15 cellular contexts compared by ENCODE assay signal in genomic region chr7:6307762-6308161, GRCh38. TPM values are rescaled to one million over a fixed set of nuclear protein-coding genes. Genes with fewer than 3 reads are reported as not detected.
DNase-seq lines count a peak whose midpoint lies in the region; ATAC-seq, FAIRE-seq and TF ChIP-seq lines count a peak whose summit lies in the region.
"Had no signal": no experiment of that assay in that cellular context is flagged by ENCODE, and none has a peak within 500 bp of the region (broad histone marks: within the 10 kb centered on the region; RNA-seq: fewer than 3 reads in every experiment).

No MANE protein-coding gene starts in this region.

- CTCF ChIA-PET in HCT116 (lab: Charles Lee): interaction anchor here (1.0 kb wide), 1 partner anchor 172 kb away, joined by 3 read pairs; no protein-coding TSS in a partner anchor

- dilution Hi-C loops in keratinocyte (cut with MboI; ENCODE audit: extremely low pct_ligation_motif_present, low sequenced_read_pairs): no loop called here

- FAIRE-seq in keratinocyte (lab: Jason Lieb, UNC): peak; percentile 29
- FAIRE-seq: endometrium had no signal

- TF ChIP-seq CTCF in HCT116 (IDR thresholded peaks at IDR 0.05 in 2 of 3, conservative IDR thresholded peaks at IDR 0.05 in 1 of 3; ENCODE audit: borderline replicate concordance in 1 of 3, insufficient read depth in 1 of 3, low read depth in 2 of 3, low read length in 2 of 3): no peak
- TF ChIP-seq CTCF in RWPE2 (IDR thresholded peaks at IDR 0.05; ENCODE audit: poor library complexity, severe bottlenecking): no peak
- no peak for TF ChIP-seq CTCF in keratinocyte (optimal IDR thresholded peaks at IDR 0.05 in 1 of 3, IDR thresholded peaks at IDR 0.05 in 1 of 3, conservative IDR thresholded peaks at IDR 0.05 in 1 of 3; ENCODE audit: extremely low read depth in 1 of 3, insufficient read depth in 2 of 3, low read length in 3 of 3)

- H3K27me3 ChIP-seq in HCT116 (ENCODE audit: insufficient read depth, low read length) (no peaks in the 10 kb centered on the region), RWPE2 (ENCODE audit: insufficient read depth, poor library complexity, severe bottlenecking) (no peaks in the 10 kb centered on the region), keratinocyte (ENCODE audit: control insufficient read depth, extremely low read depth, insufficient read depth, low read length) (no peaks in the 10 kb centered on the region), skeletal muscle satellite cell (ENCODE audit: control insufficient read depth, insufficient read depth, low read length) (no peaks in the 10 kb centered on the region)
- H3K27me3 ChIP-seq: gastrocnemius medialis, Peyer's patch, transverse colon had no signal

- no peaks in the 10 kb centered on the region for H3K9me2 ChIP-seq in HCT116 (ENCODE audit: insufficient read depth)

- H3K9ac ChIP-seq in HCT116 (ENCODE audit: low read length) (no peak overlapping the region), keratinocyte (ENCODE audit: control insufficient read depth, extremely low read depth, insufficient read depth, low read length) (no peak overlapping the region), skeletal muscle satellite cell (ENCODE audit: low read depth, low read length) (peak overlapping the region; percentile 44)

- H3K4me2 ChIP-seq in HCT116 (ENCODE audit: low read length) (peak overlapping the region; percentile 41), keratinocyte (ENCODE audit: control insufficient read depth, extremely low read depth, insufficient read depth, low read depth, low read length) (no peak overlapping the region), skeletal muscle satellite cell (ENCODE audit: low read length) (no peak overlapping the region)

- DNase-seq in HCT116 (ENCODE audit: low read depth, low spot score) (no peak), RWPE2 (ENCODE audit: low spot score) (no peak), keratinocyte (ENCODE audit: low read depth, low spot score) (no peak), occipital lobe (lab: John Stamatoyannopoulos, UW) (no peak)
- no peak for DNase-seq in central memory CD4-positive, alpha-beta T cell
- DNase-seq: activated CD4-positive, alpha-beta T cell treated with anti-CD3 and anti-CD28 coated beads for 36 hours; CD4-positive, CD25-positive, alpha-beta regulatory T cell; gastrocnemius medialis; NCI-H1105 treated with DMSO at 0.1 percent for 48 hours; T-helper 2 cell; transverse colon had no signal

- RAD21 ChIA-PET in HCT116 (lab: Charles Lee; ENCODE audit: low non-redundant PET in 1 of 2, low total read pairs in 2 of 2, uncharacterized antibody in 2 of 2, unreplicated experiment in 2 of 2): no interaction called here

- ATAC-seq in HCT116 (no peak; the same call in 1 of the 2 replicates), RWPE2 (ENCODE audit: low read depth) (no peak), GM21367 (IDR thresholded peaks at IDR 0.05; ENCODE audit: unreplicated experiment) (no peak)
- ATAC-seq: activated CD4-positive, alpha-beta T cell treated with anti-CD3 and anti-CD28 coated beads for 36 hours; gastrocnemius medialis had no signal

- POLR2A ChIA-PET in HCT116 (lab: Charles Lee): interaction anchor here (0.6 kb wide), 1 partner anchor 21 kb away, joined by 3 read pairs; no protein-coding TSS in a partner anchor

- H4K20me1 ChIP-seq in HCT116 (ENCODE audit: insufficient read depth): no peaks in the 10 kb centered on the region
- H4K20me1 ChIP-seq in keratinocyte (ENCODE audit: control insufficient read depth, extremely low read depth, insufficient read depth, low read length): no peaks in the 10 kb centered on the region

- no peak overlapping the region for H3K27ac ChIP-seq in HCT116 (ENCODE audit: low read depth, low read length)
- H3K27ac ChIP-seq in RWPE2 (ENCODE audit: poor library complexity, severe bottlenecking): peak overlapping the region; percentile 62
- H3K27ac ChIP-seq in keratinocyte (ENCODE audit: control insufficient read depth, insufficient read depth, low read length): no peak overlapping the region
- H3K27ac ChIP-seq: gastrocnemius medialis, transverse colon had no signal

- H3K9me1 ChIP-seq in keratinocyte (ENCODE audit: control insufficient read depth, extremely low read depth, insufficient read depth, low read length): no peaks in the 10 kb centered on the region

- intact Hi-C loops in HCT116 (cut with micrococcal nuclease): no loop called here

- no TSS peak for BruUV-seq in HCT116 (replicated peaks; lab: Mats Ljungman, UMichigan)

- H3K79me2 ChIP-seq in HCT116 (ENCODE audit: insufficient read depth, low read length) (no peaks in the 10 kb centered on the region), keratinocyte (ENCODE audit: control insufficient read depth, insufficient read depth, low read length) (no peaks in the 10 kb centered on the region)

- no peak for TF ChIP-seq POLR2A in HCT116 (IDR thresholded peaks at IDR 0.05; ENCODE audit: borderline replicate concordance, extremely low read depth, insufficient read depth, insufficient read length)

- H3K4me3 ChIP-seq in HCT116 (replicated peaks in 1 of 2; ENCODE audit: low read depth in 1 of 2, low read length in 2 of 2): no peak overlapping the region
- no peak overlapping the region for H3K4me3 ChIP-seq in RWPE2 (ENCODE audit: severe bottlenecking)
- no peak overlapping the region for H3K4me3 ChIP-seq in keratinocyte (ENCODE audit: control insufficient read depth in 2 of 3, extremely low read depth in 1 of 3, insufficient read depth in 2 of 3, low read depth in 1 of 3, low read length in 3 of 3)
- H3K4me3 ChIP-seq in skeletal muscle satellite cell (ENCODE audit: low read length): no peak overlapping the region
- H3K4me3 ChIP-seq: gastrocnemius medialis, Peyer's patch, transverse colon had no signal

- H2AFZ ChIP-seq in HCT116 (ENCODE audit: low read depth, low read length, poor library complexity, severe bottlenecking) (peak overlapping the region; percentile 83), keratinocyte (ENCODE audit: control insufficient read depth, low read length) (no peak overlapping the region)

- H3K4me1 ChIP-seq in HCT116 (ENCODE audit: control insufficient read depth in 1 of 2, insufficient read depth in 2 of 2, low read length in 2 of 2) (peaks cover 9 to 27% of the 10 kb centered on the region in 2 experiments), RWPE2 (ENCODE audit: insufficient read depth, poor library complexity, severe bottlenecking) (peaks cover 32% of the 10 kb centered on the region), keratinocyte (ENCODE audit: control insufficient read depth, extremely low read depth, insufficient read depth, low read length) (peaks cover 7% of the 10 kb centered on the region), skeletal muscle satellite cell (ENCODE audit: control insufficient read depth, insufficient read depth, low read length) (peaks cover 23% of the 10 kb centered on the region)
- H3K4me1 ChIP-seq: gastrocnemius medialis, Peyer's patch, transverse colon had no signal

- H3K36me3 ChIP-seq in HCT116 (ENCODE audit: control insufficient read depth in 1 of 2, insufficient read depth in 2 of 2, low read length in 2 of 2): no peaks in the 10 kb centered on the region
- H3K36me3 ChIP-seq in RWPE2 (ENCODE audit: low read depth): no peaks in the 10 kb centered on the region
- no peaks in the 10 kb centered on the region for H3K36me3 ChIP-seq in keratinocyte (ENCODE audit: control insufficient read depth in 2 of 2, extremely low read depth in 1 of 2, insufficient read depth in 2 of 2, low read length in 2 of 2)
- no peaks in the 10 kb centered on the region for H3K36me3 ChIP-seq in skeletal muscle satellite cell (ENCODE audit: insufficient read depth, low read length)
- H3K36me3 ChIP-seq: gastrocnemius medialis, Peyer's patch, transverse colon had no signal

- no peaks in the 10 kb centered on the region for H3K9me3 ChIP-seq in HCT116 (ENCODE audit: control insufficient read depth in 1 of 2, insufficient read depth in 1 of 2, low read depth in 1 of 2, low read length in 2 of 2)
- no peaks in the 10 kb centered on the region for H3K9me3 ChIP-seq in RWPE2 (ENCODE audit: severe bottlenecking)
- no peaks in the 10 kb centered on the region for H3K9me3 ChIP-seq in keratinocyte (ENCODE audit: control insufficient read depth, low read depth, low read length)
- no peaks in the 10 kb centered on the region for H3K9me3 ChIP-seq in skeletal muscle satellite cell (replicated peaks; ENCODE audit: low read length)
- H3K9me3 ChIP-seq: gastrocnemius medialis, Peyer's patch, transverse colon had no signal

- TF ChIP-seq RAD21 in HCT116 (IDR thresholded peaks at IDR 0.05; ENCODE audit: low read depth): no peak

TF ChIP-seq in HCT116, 20 proteins besides CTCF, POLR2A, EP300 and RAD21:
- no peak for TF ChIP-seq CBX3 (IDR thresholded peaks at IDR 0.05; ENCODE audit: low read depth)
- no peak for TF ChIP-seq TCF7L2 (IDR thresholded peaks at IDR 0.05; ENCODE audit: borderline replicate concordance, extremely low read depth, insufficient read depth, insufficient read length)
- TF ChIP-seq ZNF274 (IDR thresholded peaks at IDR 0.05; ENCODE audit: low read depth, low read length): no peak

RNA-seq across cellular contexts. Expression of gene CYTH3, which starts 35.3 kb away (rescaled TPM):
- total RNA-seq in HCT116 (2021; ENCODE audit: unreplicated experiment) (16.7 TPM), occipital lobe (35.6 TPM)
- 15.1 and 15.6 TPM in 2 replicates for polyA plus RNA-seq in HCT116 (2012)
- 23.9 to 34.4 TPM (median 28.4 TPM) in 3 replicates for polyA plus RNA-seq in keratinocyte
- polyA plus RNA-seq in keratinocyte (2011; ENCODE audit: low read depth): 20.2 TPM
- 17.9 and 23.3 TPM in 2 replicates for polyA plus RNA-seq in keratinocyte (2011; cell fraction: cytosol; rRNA removed)
- polyA plus RNA-seq in keratinocyte (2011; cell fraction: nucleus; rRNA removed): 45.1 and 49.3 TPM in 2 replicates
- 14.1 and 23.9 TPM in 2 replicates for polyA plus RNA-seq in keratinocyte (2012; ENCODE audit: low replicate concordance)
- polyA minus RNA-seq in keratinocyte: 23.1 to 44.0 TPM (median 27.9 TPM) in 3 replicates
- 15.3 TPM for polyA minus RNA-seq in keratinocyte (2011; cell fraction: cytosol; rRNA and poly(A)+ RNA removed)
- polyA minus RNA-seq in keratinocyte (2011; cell fraction: nucleus; rRNA and poly(A)+ RNA removed): 21.0 and 31.0 TPM in 2 replicates
- total RNA-seq in skeletal muscle satellite cell (2012; rRNA removed): 26.4 and 28.6 TPM in 2 replicates

RNA-seq across cellular contexts. Expression of gene FAM220A, which starts 41.0 kb away (rescaled TPM):
- 17.4 TPM for total RNA-seq in HCT116 (2021; ENCODE audit: unreplicated experiment)
- 12.0 and 13.3 TPM in 2 replicates for polyA plus RNA-seq in HCT116 (2012)
- polyA plus RNA-seq in keratinocyte: 11.5 to 17.2 TPM (median 16.8 TPM) in 3 replicates
- polyA plus RNA-seq in keratinocyte (2011; ENCODE audit: low read depth): 10.2 TPM
- 15.1 and 25.3 TPM in 2 replicates for polyA plus RNA-seq in keratinocyte (2011; cell fraction: cytosol; rRNA removed)
- 9.7 and 10.0 TPM in 2 replicates for polyA plus RNA-seq in keratinocyte (2011; cell fraction: nucleus; rRNA removed)
- 9.9 and 17.8 TPM in 2 replicates for polyA plus RNA-seq in keratinocyte (2012; ENCODE audit: low replicate concordance)
- 6.3 to 14.4 TPM (median 10.8 TPM) in 3 replicates for polyA minus RNA-seq in keratinocyte
- 49.5 TPM for polyA minus RNA-seq in keratinocyte (2011; cell fraction: cytosol; rRNA and poly(A)+ RNA removed)
- polyA minus RNA-seq in keratinocyte (2011; cell fraction: nucleus; rRNA and poly(A)+ RNA removed): 3.6 and 4.7 TPM in 2 replicates
- 14.2 and 17.5 TPM in 2 replicates for total RNA-seq in skeletal muscle satellite cell (2012; rRNA removed)
- 41.2 TPM for total RNA-seq in occipital lobe
